In genomic region chr2:197975956-197976519, GRCh38 we compare ENCODE assay signal across 19 cellular contexts.
DNase-seq lines count a peak whose midpoint lies in the region; ATAC-seq, FAIRE-seq and TF ChIP-seq lines count a peak whose summit lies in the region.
"Had no signal": no experiment of that assay in that cellular context is flagged by ENCODE, and none has a peak within 500 bp of the region (broad histone marks: within the 10 kb centered on the region; RNA-seq: fewer than 3 reads in every experiment).

No MANE protein-coding gene starts in this region.

- in situ Hi-C loops in K562 (cut with MboI), result no loop called here

- H3K27ac ChIP-seq in left ventricle myocardium inferior (replicated peaks), result peak overlapping the region; percentile 8
- no peak overlapping the region for H3K27ac ChIP-seq in K562 (ENCODE audit: extremely low read depth, low read depth, low read length)
- peak overlapping the region; percentile 77 to 86 for H3K27ac ChIP-seq in aorta (ENCODE audit: low read depth in 1 of 2, low read length in 2 of 2)
- H3K27ac ChIP-seq in testis, result no peak overlapping the region

- no peaks in the 10 kb centered on the region for H4K20me1 ChIP-seq in K562 (replicated peaks; ENCODE audit: control insufficient read depth, insufficient read depth, low read length)

- no peak overlapping the region for H3K9ac ChIP-seq in K562 (ENCODE audit: insufficient read depth in 1 of 2, low read depth in 2 of 2, low read length in 2 of 2)

- FAIRE-seq in K562 (lab: Jason Lieb, UNC), result no peak
- FAIRE-seq: D721Med, GM12891, RCC 7860 had no signal

- TF ChIP-seq CTCF in left ventricle myocardium inferior (IDR thresholded peaks at IDR 0.05; ENCODE audit: borderline replicate concordance), result no peak
- TF ChIP-seq CTCF in K562 (IDR thresholded peaks at IDR 0.05 in 2 of 3, conservative IDR thresholded peaks at IDR 0.05 in 1 of 3; ENCODE audit: insufficient read depth in 2 of 3, low read depth in 1 of 3, low read length in 3 of 3), result no peak
- no peak for TF ChIP-seq CTCF in fibroblast of pulmonary artery (IDR thresholded peaks at IDR 0.05; ENCODE audit: low read length, missing control alignments)
- no peak for TF ChIP-seq CTCF in testis (IDR thresholded peaks at IDR 0.05)
- no peak for TF ChIP-seq CTCF in lower leg skin (IDR thresholded peaks at IDR 0.05)

- no peak overlapping the region for H3K4me3 ChIP-seq in left ventricle myocardium inferior
- no peak overlapping the region for H3K4me3 ChIP-seq in K562
- H3K4me3 ChIP-seq in fibroblast of pulmonary artery (replicated peaks; ENCODE audit: low read depth, low read length), result no peak overlapping the region
- no peak overlapping the region for H3K4me3 ChIP-seq in aorta (ENCODE audit: low read length in 2 of 2)
- H3K4me3 ChIP-seq in testis, result no peak overlapping the region
- H3K4me3 ChIP-seq in lower leg skin (ENCODE audit: low read depth, poor library complexity, severe bottlenecking), result no peak overlapping the region
- H3K4me3 ChIP-seq: GM23338 had no signal

- TF ChIP-seq RAD21 in K562 (CRISPR knock-in tag; conservative IDR thresholded peaks at IDR 0.05 in 1 of 2, IDR thresholded peaks at IDR 0.05 in 1 of 2), result no peak

- CTCF ChIA-PET in K562 (lab: Yijun Ruan, JAX; ENCODE audit: low intra/inter-chr PET ratio), result no interaction called here

- intact Hi-C loops in left ventricle myocardium inferior (cut with micrococcal nuclease) (no loop called here), Right ventricle myocardium superior (cut with DNase I) (no loop called here), K562 (cut with micrococcal nuclease) (no loop called here), aorta (cut with DNase I) (loop anchor here (5.0 to 10.0 kb wide), 3 partner anchors 129 to 171 kb away; partner anchors contain the start of gene PLCL1 (in 1 of the 2)), testis (cut with DNase I; ENCODE audit: low total_unique reads) (no loop called here), lower leg skin (cut with DNase I; ENCODE audit: low total_unique reads) (no loop called here)

- H3K9me3 ChIP-seq in left ventricle myocardium inferior (replicated peaks) (no peaks in the 10 kb centered on the region), K562 (replicated peaks; ENCODE audit: control insufficient read depth, insufficient read depth, low read depth, low read length) (no peaks in the 10 kb centered on the region), aorta (ENCODE audit: control insufficient read depth, low read length) (no peaks in the 10 kb centered on the region), testis (no peaks in the 10 kb centered on the region)

- H3K79me2 ChIP-seq in K562 (ENCODE audit: control insufficient read depth, insufficient read depth, low read length), result peaks cover 49% of the 10 kb centered on the region

- no peak for DNase-seq in left ventricle myocardium inferior
- no peak for DNase-seq in Right ventricle myocardium superior
- no peak for DNase-seq in K562 (ENCODE audit: extremely low read depth in 1 of 4, low spot score in 3 of 4)
- DNase-seq in fibroblast of pulmonary artery (ENCODE audit: low read depth), result peak; percentile 64
- no peak for DNase-seq in aorta
- no peak for DNase-seq in NCI-H1105 (lab: John Stamatoyannopoulos, UW)
- DNase-seq in testis, result no peak
- no peak for DNase-seq in lower leg skin (ENCODE audit: low spot score in 2 of 2)
- DNase-seq: C1 segment of cervical spinal cord; HCEC 1CT; NCI-H1694 treated with DMSO at 0.1 percent for 48 hours; NCI-H510A; NCI-H748 treated with DMSO at 0.1 percent for 48 hours; NK-92 treated with Interleukin-12 subunit alpha and Interleukin-12 subunit beta, amount 100 ng/mL, for 24 hours; SHP77 treated with DMSO at 0.1 percent for 48 hours had no signal

- H3K9me1 ChIP-seq in K562 (ENCODE audit: control insufficient read depth, insufficient read depth, low read length), result no peaks in the 10 kb centered on the region

- H3K27me3 ChIP-seq in left ventricle myocardium inferior (ENCODE audit: low read depth) (no peaks in the 10 kb centered on the region), K562 (ENCODE audit: control insufficient read depth in 2 of 2, insufficient read depth in 2 of 2, low read length in 2 of 2) (no peaks in the 10 kb centered on the region), aorta (ENCODE audit: control insufficient read depth in 1 of 2, insufficient read depth in 2 of 2, low read length in 1 of 2) (no peaks in the 10 kb centered on the region), testis (no peaks in the 10 kb centered on the region)

- BruUV-seq in K562 (replicated peaks; lab: Mats Ljungman, UMichigan), result no TSS peak

- no peak for TF ChIP-seq EP300 in K562 (IDR thresholded peaks at IDR 0.05; ENCODE audit: low read length)

- no peak overlapping the region for H3K4me2 ChIP-seq in K562 (ENCODE audit: insufficient read depth, low read length)
- H3K4me2 ChIP-seq: GM23338 had no signal

- H3K36me3 ChIP-seq in left ventricle myocardium inferior (no peaks in the 10 kb centered on the region), K562 (ENCODE audit: control insufficient read depth, insufficient read depth, low read length) (no peaks in the 10 kb centered on the region; the same call in 1 of the 3 replicates), aorta (ENCODE audit: control insufficient read depth in 1 of 2, insufficient read depth in 2 of 2, low read length in 1 of 2) (no peaks in the 10 kb centered on the region), testis (ENCODE audit: low read depth, missing control alignments) (no peaks in the 10 kb centered on the region)

- no peak overlapping the region for H2AFZ ChIP-seq in K562 (ENCODE audit: low read depth, low read length)
- H2AFZ ChIP-seq: GM23338 had no signal

- no peak for TF ChIP-seq POLR2A in K562 (conservative IDR thresholded peaks at IDR 0.05)
- TF ChIP-seq POLR2A in testis (IDR thresholded peaks at IDR 0.05), result no peak
- no peak for TF ChIP-seq POLR2A in lower leg skin (IDR thresholded peaks at IDR 0.05)

- 98% methylated on average over 5 of the region's 5 CpGs for WGBS in K562 (ENCODE audit: insufficient coverage, low coverage, missing lambda C conversion rate)
- WGBS in aorta, 2 donors, result 55 to 58% methylated on average over 5 of the region's 5 CpGs
- 78 to 86% methylated on average over 5 of the region's 5 CpGs for WGBS in testis, 2 donors
- 72% methylated on average over 5 of the region's 5 CpGs for WGBS in lower leg skin, 2 donors

- H3K4me1 ChIP-seq in left ventricle myocardium inferior (peaks cover 72% of the 10 kb centered on the region), K562 (replicated peaks in 1 of 2; ENCODE audit: control insufficient read depth in 2 of 2, insufficient read depth in 2 of 2, low read length in 2 of 2) (peaks cover 0 to 18% of the 10 kb centered on the region in 2 experiments; a peak in 3 of 5 replicates), aorta (ENCODE audit: control insufficient read depth in 1 of 2, insufficient read depth in 2 of 2, low read length in 2 of 2) (peaks cover 5 to 12% of the 10 kb centered on the region in 2 donors), testis (peaks cover 3% of the 10 kb centered on the region)

- POLR2A ChIA-PET in K562 (lab: Yijun Ruan, JAX), result interaction anchor here (1.0 kb wide), 1 partner anchor 16 kb away, joined by 3 read pairs; no protein-coding TSS in a partner anchor

- ATAC-seq in Right ventricle myocardium superior (ENCODE audit: poor library complexity), result no peak
- no peak for ATAC-seq in K562
- ATAC-seq in aorta (ENCODE audit: low FRiP score), result peak; percentile 47
- ATAC-seq: GM23338 had no signal

TF ChIP-seq in K562, 482 proteins besides CTCF, POLR2A, EP300 and RAD21:
- TF ChIP-seq C11orf30 (IDR thresholded peaks at IDR 0.05; ENCODE audit: low read depth), result peak; percentile 53; the same call in 1 of the 2 replicates
- no peak for TF ChIP-seq NFIC (IDR thresholded peaks at IDR 0.05)
- TF ChIP-seq ZNF592 (IDR thresholded peaks at IDR 0.05), result no peak
- peak; percentile 70 for TF ChIP-seq ZNF316 (IDR thresholded peaks at IDR 0.05)
- TF ChIP-seq TBP (optimal IDR thresholded peaks at IDR 0.05; ENCODE audit: low read depth, low read length), result no peak

Comparison
In these comparisons a context has a peak if more than half of its experiments do, and no peak if none do; other contexts are left out.
1. H3K27ac ChIP-seq: peak in left ventricle myocardium inferior (single experiment) and aorta (2 of 2); none in K562 (single experiment) and testis (0 of 2).
2. intact Hi-C loops: an anchor here in aorta (5.0 to 10.0 kb wide); none called in left ventricle myocardium inferior, Right ventricle myocardium superior, K562, testis and lower leg skin.